ENCODE assay signal across 16 cellular contexts in the genomic region with DNA sequence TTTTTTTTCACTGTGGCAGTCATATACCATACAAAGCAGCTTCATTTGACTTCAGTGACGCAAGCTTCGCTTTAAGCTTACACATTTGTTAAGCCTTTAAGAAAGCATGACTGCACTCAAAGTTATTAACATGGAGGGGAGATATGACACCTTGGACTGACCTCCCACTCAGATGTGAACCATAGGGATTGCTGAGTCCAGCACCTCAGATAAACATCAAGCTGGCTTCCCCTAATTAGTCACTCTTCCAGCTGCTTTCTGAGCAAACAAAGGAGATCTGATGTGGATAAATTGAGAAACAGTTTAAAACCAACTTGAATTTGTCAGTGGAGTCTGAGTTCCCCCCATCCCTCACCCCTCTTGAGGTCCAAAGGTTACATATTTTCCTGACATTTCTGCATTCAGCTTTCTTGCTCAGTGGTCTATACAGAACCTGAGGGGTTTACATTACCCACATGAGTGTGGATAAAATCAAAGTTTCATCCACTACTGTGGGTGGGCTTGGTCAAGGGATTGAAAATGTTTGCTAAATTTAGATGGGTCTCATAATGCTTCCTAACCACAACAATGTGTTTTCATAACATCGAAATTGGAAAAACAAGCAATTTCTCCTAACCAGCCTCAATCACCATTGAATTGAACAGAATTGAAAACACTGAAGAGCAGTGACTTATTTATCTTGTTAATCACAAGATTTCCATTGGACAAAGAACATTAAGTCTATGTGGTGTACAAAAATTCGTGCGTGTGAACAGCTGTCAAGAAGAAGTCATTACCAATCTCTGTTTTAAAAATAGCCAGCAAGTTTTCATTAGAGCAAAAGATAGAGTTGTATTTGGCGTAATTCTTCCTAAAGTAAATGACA.
A peak's percentile ranks its signal among the peaks of the same experiment; 100 is the strongest.
DNase-seq lines count a peak whose midpoint lies in the region; TF ChIP-seq lines count a peak whose summit lies in the region.
"Had no signal": no experiment of that assay in that cellular context is flagged by ENCODE, and none has a peak within 500 bp of the region (broad histone marks: within the 10 kb centered on the region; RNA-seq: fewer than 3 reads in every experiment).

No MANE protein-coding gene starts in this region.

- peak overlapping the region; percentile 78 for H3K27ac ChIP-seq in SJCRH30
- H3K27ac ChIP-seq: BLaER1, skin epidermis, suprapubic skin had no signal

- H3K4me3 ChIP-seq in SJCRH30 = peak overlapping the region; percentile 2
- no peak overlapping the region for H3K4me3 ChIP-seq in fibroblast of mammary gland (ENCODE audit: control insufficient read depth, low read depth, low read length)
- H3K4me3 ChIP-seq: BLaER1, mucosa of descending colon, skin epidermis, suprapubic skin had no signal

- no peaks in the 10 kb centered on the region for H3K9me3 ChIP-seq in SJCRH30 (replicated peaks)
- H3K9me3 ChIP-seq: BLaER1, mucosa of descending colon, suprapubic skin had no signal

- TF ChIP-seq CTCF in fibroblast of mammary gland (conservative IDR thresholded peaks at IDR 0.05; ENCODE audit: control insufficient read depth, insufficient read depth, low read depth, low read length) = no peak

- no peaks in the 10 kb centered on the region for H3K36me3 ChIP-seq in SJCRH30
- H3K36me3 ChIP-seq: BLaER1, suprapubic skin had no signal

- H3K4me1 ChIP-seq in SJCRH30 = peaks cover 28% of the 10 kb centered on the region
- H3K4me1 ChIP-seq: BLaER1, suprapubic skin had no signal

- DNase-seq in H4 (ENCODE audit: low spot score) (peak; percentile 42), SJCRH30 (peak; percentile 85 to 93), fibroblast of mammary gland (ENCODE audit: low read depth) (peak; percentile 11), retina (peak; percentile 6), iPS-NIHi11 (ENCODE audit: low spot score) (no peak), cerebellar cortex (ENCODE audit: low spot score) (no peak), 8988T (no peak)
- DNase-seq: activated CD8-positive, alpha-beta memory T cell treated with anti-CD3 and anti-CD28 coated beads, Interleukin-2, amount 10 ng/mL, durations not matched to agents 7 days and 5 days; activated naive CD8-positive, alpha-beta T cell treated with anti-CD3 and anti-CD28 coated beads, Interleukin-2, amount 50 U/mL, for 24 hours; DMS79; mucosa of descending colon; NCI-H187 treated with DMSO at 0.1 percent for 48 hours; stimulated activated CD4-positive, alpha-beta T cell treated with anti-CD3 and anti-CD28 coated beads, Interleukin-4, amount 100 ng/mL, for 24 hours had no signal

- H3K27me3 ChIP-seq in SJCRH30 = no peaks in the 10 kb centered on the region
- H3K27me3 ChIP-seq: BLaER1, suprapubic skin had no signal

Comparison
In these comparisons a context has a peak if more than half of its experiments do, and no peak if none do; other contexts are left out.
1. DNase-seq: peak in H4 (single experiment), SJCRH30 (2 of 2), fibroblast of mammary gland (single experiment) and retina (single experiment); none in iPS-NIHi11 (single experiment), cerebellar cortex (single experiment) and 8988T (single experiment).